Comparison of ENCODE assay signal across 33 cellular contexts in genomic region chr5:37657046-37657445, GRCh38.
"Had no signal": no experiment of that assay in that cellular context is flagged by ENCODE, and none has a peak within 500 bp of the region (broad histone marks: within the 10 kb centered on the region; RNA-seq: fewer than 3 reads in every experiment).

No MANE protein-coding gene starts in this region.

- H3K36me3 ChIP-seq: adrenal gland, brain microvascular endothelial cell, breast epithelium, cardiac muscle cell had no signal

- FAIRE-seq: astrocyte, bronchial epithelial cell had no signal

- H3K27ac ChIP-seq: adrenal gland, ascending aorta, body of pancreas, brain microvascular endothelial cell, breast epithelium, cardiac muscle cell had no signal

- H3K27me3 ChIP-seq: adrenal gland, ascending aorta, body of pancreas, brain microvascular endothelial cell, breast epithelium, cardiac muscle cell had no signal

- ATAC-seq: activated naive CD4-positive, alpha-beta T cell treated with anti-CD3 and anti-CD28 coated beads, Interleukin-2, amount 50 U/mL, for 72 hours; activated naive CD8-positive, alpha-beta T cell treated with anti-CD3 and anti-CD28 coated beads, Interleukin-2, amount 50 U/mL, for 24 hours; activated T-cell treated with anti-CD3 and anti-CD28 coated beads, Interleukin-2, amount 50 U/mL, for 4 hours; activated T-cell treated with anti-CD3 and anti-CD28 coated beads, Interleukin-2, amount 50 U/mL, for 72 hours; activated T-helper 17 cell treated with anti-CD3 and anti-CD28 coated beads, Interleukin-2, amount 50 U/mL, for 72 hours; body of pancreas had no signal

- H3K4me3 ChIP-seq: adrenal gland, ascending aorta, body of pancreas, breast epithelium, cardiac muscle cell had no signal

- H3K9me3 ChIP-seq: adrenal gland, body of pancreas had no signal

- DNase-seq: activated effector memory CD4-positive, alpha-beta T cell treated with anti-CD3 and anti-CD28 coated beads, Interleukin-2, amount 50 U/mL, for 16 hours; activated effector memory CD4-positive, alpha-beta T cell treated with Interleukin-2 at 50 U/mL for 16 hours; activated gamma-delta T cell; activated gamma-delta T cell treated with Interleukin-2 at 50 U/mL for 16 hours; activated naive CD4-positive, alpha-beta T cell; activated naive CD4-positive, alpha-beta T cell treated with anti-CD3 and anti-CD28 coated beads for 36 hours; activated naive CD4-positive, alpha-beta T cell treated with anti-CD3 and anti-CD28 coated beads, Interleukin-2, amount 10 ng/mL, durations not matched to agents 7 days and 5 days; activated naive CD4-positive, alpha-beta T cell treated with anti-CD3 and anti-CD28 coated beads, Interleukin-2, amount 50 U/mL, for 16 hours; activated naive CD4-positive, alpha-beta T cell treated with Interleukin-2 at 50 U/mL for 16 hours; activated naive CD8-positive, alpha-beta T cell treated with anti-CD3 and anti-CD28 coated beads for 36 hours; activated naive CD8-positive, alpha-beta T cell treated with anti-CD3 and anti-CD28 coated beads, Interleukin-2, amount 10 ng/mL, durations not matched to agents 7 days and 5 days; activated naive CD8-positive, alpha-beta T cell treated with anti-CD3 and anti-CD28 coated beads, Interleukin-2, amount 50 U/mL, for 24 hours; activated T-cell treated with anti-CD3 and anti-CD28 coated beads, Interleukin-2, amount 50 U/mL, for 1 hour; activated T-cell treated with anti-CD3 and anti-CD28 coated beads, Interleukin-2, amount 50 U/mL, for 24 hours; activated T-cell treated with anti-CD3 and anti-CD28 coated beads, Interleukin-2, amount 50 U/mL, for 4 hours; activated T-cell treated with anti-CD3 and anti-CD28 coated beads, Interleukin-2, amount 50 U/mL, for 48 hours; activated T-cell treated with anti-CD3 and anti-CD28 coated beads, Interleukin-2, amount 50 U/mL, for 72 hours; adrenal gland; amniotic stem cell; amygdala; anterior cingulate cortex; aorta; body of pancreas; brain microvascular endothelial cell; caudate nucleus; central memory CD4-positive, alpha-beta T cell had no signal

- H3K4me1 ChIP-seq: ascending aorta, body of pancreas, breast epithelium had no signal
